ENCODE assay signal across 2 cellular contexts in the genomic region with DNA sequence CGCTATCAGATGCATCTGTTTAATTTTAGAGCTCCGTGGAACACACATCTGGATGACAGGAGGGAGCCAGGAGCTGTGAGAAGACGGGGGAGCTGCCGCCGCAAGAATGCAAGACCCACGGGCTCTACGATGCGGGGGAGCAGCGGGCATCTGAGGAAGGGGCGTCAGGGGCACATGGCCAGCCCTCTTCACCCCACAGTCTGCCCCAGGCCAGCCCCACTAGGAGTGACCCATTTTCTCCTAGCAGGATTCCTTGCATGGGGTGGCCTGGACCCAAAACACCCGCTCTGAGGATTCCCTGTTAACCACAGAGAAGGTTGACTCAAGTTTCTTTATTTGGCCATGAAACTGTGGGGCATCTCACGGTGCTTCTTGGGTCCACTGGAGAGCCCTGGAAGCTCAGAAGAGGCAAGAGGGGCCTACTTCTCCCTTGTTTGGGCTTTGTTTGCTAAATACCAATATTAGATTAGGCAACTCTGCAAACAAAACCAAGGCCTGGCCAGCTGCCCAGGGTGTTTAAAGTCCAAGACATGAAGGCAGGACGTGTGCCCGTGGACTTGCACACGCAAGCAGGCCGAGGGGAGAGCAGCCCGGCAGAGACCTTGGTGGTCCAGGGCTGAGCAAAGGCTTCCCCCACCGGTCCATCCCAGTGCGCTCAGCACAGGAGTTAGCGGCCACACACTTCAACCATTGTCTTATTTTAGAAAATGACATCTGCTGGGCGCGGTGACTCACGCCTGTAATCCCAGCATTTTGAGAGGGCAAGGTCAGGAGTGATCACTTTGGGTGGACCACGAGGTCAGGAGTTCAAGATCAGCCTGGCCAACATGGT.
TF ChIP-seq lines count a peak whose summit lies in the region.

No MANE protein-coding gene starts in this region.

TF ChIP-seq in K562, 482 proteins besides CTCF, POLR2A, EP300 and RAD21 (continued from another document and continues in another):
- TF ChIP-seq, protein P1, sequence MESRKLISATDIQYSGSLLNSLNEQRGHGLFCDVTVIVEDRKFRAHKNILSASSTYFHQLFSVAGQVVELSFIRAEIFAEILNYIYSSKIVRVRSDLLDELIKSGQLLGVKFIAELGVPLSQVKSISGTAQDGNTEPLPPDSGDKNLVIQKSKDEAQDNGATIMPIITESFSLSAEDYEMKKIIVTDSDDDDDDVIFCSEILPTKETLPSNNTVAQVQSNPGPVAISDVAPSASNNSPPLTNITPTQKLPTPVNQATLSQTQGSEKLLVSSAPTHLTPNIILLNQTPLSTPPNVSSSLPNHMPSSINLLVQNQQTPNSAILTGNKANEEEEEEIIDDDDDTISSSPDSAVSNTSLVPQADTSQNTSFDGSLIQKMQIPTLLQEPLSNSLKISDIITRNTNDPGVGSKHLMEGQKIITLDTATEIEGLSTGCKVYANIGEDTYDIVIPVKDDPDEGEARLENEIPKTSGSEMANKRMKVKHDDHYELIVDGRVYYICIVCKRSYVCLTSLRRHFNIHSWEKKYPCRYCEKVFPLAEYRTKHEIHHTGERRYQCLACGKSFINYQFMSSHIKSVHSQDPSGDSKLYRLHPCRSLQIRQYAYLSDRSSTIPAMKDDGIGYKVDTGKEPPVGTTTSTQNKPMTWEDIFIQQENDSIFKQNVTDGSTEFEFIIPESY (CRISPR knock-in tag; IDR thresholded peaks at IDR 0.05): no peak
- TF ChIP-seq, protein P2, sequence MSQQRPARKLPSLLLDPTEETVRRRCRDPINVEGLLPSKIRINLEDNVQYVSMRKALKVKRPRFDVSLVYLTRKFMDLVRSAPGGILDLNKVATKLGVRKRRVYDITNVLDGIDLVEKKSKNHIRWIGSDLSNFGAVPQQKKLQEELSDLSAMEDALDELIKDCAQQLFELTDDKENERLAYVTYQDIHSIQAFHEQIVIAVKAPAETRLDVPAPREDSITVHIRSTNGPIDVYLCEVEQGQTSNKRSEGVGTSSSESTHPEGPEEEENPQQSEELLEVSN (IDR thresholded peaks at IDR 0.05; ENCODE audit: borderline replicate concordance in 1 of 2, extremely low read depth in 1 of 2, insufficient read depth in 1 of 2, insufficient read length in 1 of 2, low read depth in 1 of 2, low read length in 1 of 2, poor library complexity in 1 of 2, severe bottlenecking in 1 of 2): peak in 1 of 2 experiments; percentile 27
- TF ChIP-seq ETV6 (IDR thresholded peaks at IDR 0.05; ENCODE audit: borderline replicate concordance in 1 of 2, low read depth in 2 of 2, low read length in 1 of 2) (no peak), ETV6 (CRISPR knock-in tag; IDR thresholded peaks at IDR 0.05; ENCODE audit: borderline replicate concordance) (no peak), MYC (IDR thresholded peaks at IDR 0.05; ENCODE audit: low read depth, low read length) (no peak), MYC (CRISPR knock-in tag; IDR thresholded peaks at IDR 0.05; ENCODE audit: borderline replicate concordance, low read depth) (0 out of 2 replicates have a peak, but pooled peaks have one; percentile 31), RNF2 (IDR thresholded peaks at IDR 0.05) (0 out of 2 replicates have a peak, but pooled peaks have one; percentile 38), RBBP5 (IDR thresholded peaks at IDR 0.05; ENCODE audit: borderline replicate concordance, insufficient read depth, low read length, poor library complexity, severe bottlenecking) (peak; percentile 37), TRIM24 (IDR thresholded peaks at IDR 0.05) (peak; percentile 33 to 54; a peak in 2 of 4 replicates), FOXM1 (IDR thresholded peaks at IDR 0.05; ENCODE audit: low read depth) (no peak), FOXM1 (CRISPR knock-in tag; IDR thresholded peaks at IDR 0.05; ENCODE audit: low read depth) (no peak), NRF1 (conservative IDR thresholded peaks at IDR 0.05 in 1 of 2, IDR thresholded peaks at IDR 0.05 in 1 of 2) (peak in 1 of 2 experiments; percentile 24; a peak in 1 of 4 replicates)
- TF ChIP-seq, protein P3, sequence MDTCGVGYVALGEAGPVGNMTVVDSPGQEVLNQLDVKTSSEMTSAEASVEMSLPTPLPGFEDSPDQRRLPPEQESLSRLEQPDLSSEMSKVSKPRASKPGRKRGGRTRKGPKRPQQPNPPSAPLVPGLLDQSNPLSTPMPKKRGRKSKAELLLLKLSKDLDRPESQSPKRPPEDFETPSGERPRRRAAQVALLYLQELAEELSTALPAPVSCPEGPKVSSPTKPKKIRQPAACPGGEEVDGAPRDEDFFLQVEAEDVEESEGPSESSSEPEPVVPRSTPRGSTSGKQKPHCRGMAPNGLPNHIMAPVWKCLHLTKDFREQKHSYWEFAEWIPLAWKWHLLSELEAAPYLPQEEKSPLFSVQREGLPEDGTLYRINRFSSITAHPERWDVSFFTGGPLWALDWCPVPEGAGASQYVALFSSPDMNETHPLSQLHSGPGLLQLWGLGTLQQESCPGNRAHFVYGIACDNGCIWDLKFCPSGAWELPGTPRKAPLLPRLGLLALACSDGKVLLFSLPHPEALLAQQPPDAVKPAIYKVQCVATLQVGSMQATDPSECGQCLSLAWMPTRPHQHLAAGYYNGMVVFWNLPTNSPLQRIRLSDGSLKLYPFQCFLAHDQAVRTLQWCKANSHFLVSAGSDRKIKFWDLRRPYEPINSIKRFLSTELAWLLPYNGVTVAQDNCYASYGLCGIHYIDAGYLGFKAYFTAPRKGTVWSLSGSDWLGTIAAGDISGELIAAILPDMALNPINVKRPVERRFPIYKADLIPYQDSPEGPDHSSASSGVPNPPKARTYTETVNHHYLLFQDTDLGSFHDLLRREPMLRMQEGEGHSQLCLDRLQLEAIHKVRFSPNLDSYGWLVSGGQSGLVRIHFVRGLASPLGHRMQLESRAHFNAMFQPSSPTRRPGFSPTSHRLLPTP (IDR thresholded peaks at IDR 0.05; ENCODE audit: borderline replicate concordance, extremely low read depth, insufficient read length): no peak
- TF ChIP-seq, protein P4, sequence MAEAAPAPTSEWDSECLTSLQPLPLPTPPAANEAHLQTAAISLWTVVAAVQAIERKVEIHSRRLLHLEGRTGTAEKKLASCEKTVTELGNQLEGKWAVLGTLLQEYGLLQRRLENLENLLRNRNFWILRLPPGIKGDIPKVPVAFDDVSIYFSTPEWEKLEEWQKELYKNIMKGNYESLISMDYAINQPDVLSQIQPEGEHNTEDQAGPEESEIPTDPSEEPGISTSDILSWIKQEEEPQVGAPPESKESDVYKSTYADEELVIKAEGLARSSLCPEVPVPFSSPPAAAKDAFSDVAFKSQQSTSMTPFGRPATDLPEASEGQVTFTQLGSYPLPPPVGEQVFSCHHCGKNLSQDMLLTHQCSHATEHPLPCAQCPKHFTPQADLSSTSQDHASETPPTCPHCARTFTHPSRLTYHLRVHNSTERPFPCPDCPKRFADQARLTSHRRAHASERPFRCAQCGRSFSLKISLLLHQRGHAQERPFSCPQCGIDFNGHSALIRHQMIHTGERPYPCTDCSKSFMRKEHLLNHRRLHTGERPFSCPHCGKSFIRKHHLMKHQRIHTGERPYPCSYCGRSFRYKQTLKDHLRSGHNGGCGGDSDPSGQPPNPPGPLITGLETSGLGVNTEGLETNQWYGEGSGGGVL (CRISPR knock-in tag; IDR thresholded peaks at IDR 0.05): no peak
- TF ChIP-seq, protein P5, sequence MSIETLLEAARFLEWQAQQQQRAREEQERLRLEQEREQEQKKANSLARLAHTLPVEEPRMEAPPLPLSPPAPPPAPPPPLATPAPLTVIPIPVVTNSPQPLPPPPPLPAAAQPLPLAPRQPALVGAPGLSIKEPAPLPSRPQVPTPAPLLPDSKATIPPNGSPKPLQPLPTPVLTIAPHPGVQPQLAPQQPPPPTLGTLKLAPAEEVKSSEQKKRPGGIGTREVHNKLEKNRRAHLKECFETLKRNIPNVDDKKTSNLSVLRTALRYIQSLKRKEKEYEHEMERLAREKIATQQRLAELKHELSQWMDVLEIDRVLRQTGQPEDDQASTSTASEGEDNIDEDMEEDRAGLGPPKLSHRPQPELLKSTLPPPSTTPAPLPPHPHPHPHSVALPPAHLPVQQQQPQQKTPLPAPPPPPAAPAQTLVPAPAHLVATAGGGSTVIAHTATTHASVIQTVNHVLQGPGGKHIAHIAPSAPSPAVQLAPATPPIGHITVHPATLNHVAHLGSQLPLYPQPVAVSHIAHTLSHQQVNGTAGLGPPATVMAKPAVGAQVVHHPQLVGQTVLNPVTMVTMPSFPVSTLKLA (conservative IDR thresholded peaks at IDR 0.05): peak in 1 of 2 experiments; percentile 47; a peak in 2 of 4 replicates

TF ChIP-seq in HepG2, 621 proteins besides CTCF, POLR2A, EP300 and RAD21 (continued from another document and continues in another):
- TF ChIP-seq, protein P6, sequence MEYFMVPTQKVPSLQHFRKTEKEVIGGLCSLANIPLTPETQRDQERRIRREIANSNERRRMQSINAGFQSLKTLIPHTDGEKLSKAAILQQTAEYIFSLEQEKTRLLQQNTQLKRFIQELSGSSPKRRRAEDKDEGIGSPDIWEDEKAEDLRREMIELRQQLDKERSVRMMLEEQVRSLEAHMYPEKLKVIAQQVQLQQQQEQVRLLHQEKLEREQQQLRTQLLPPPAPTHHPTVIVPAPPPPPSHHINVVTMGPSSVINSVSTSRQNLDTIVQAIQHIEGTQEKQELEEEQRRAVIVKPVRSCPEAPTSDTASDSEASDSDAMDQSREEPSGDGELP (IDR thresholded peaks at IDR 0.05; ENCODE audit: borderline replicate concordance, low read depth): peak; percentile 72; the same call in 1 of the 2 replicates
- TF ChIP-seq NPAS2 (CRISPR knock-in tag; IDR thresholded peaks at IDR 0.05; ENCODE audit: borderline replicate concordance) (no peak), RFXANK (CRISPR knock-in tag; IDR thresholded peaks at IDR 0.05) (0 out of 2 replicates have a peak, but pooled peaks have one; percentile 25), ZNF333 (CRISPR knock-in tag; IDR thresholded peaks at IDR 0.05; ENCODE audit: borderline replicate concordance) (peak; percentile 38; the same call in 1 of the 2 replicates), EZH2 (conservative IDR thresholded peaks at IDR 0.05; ENCODE audit: low read depth, low read length) (no peak), ZBTB38 (CRISPR knock-in tag; IDR thresholded peaks at IDR 0.05) (no peak), ZNF207 (IDR thresholded peaks at IDR 0.05; ENCODE audit: borderline replicate concordance) (no peak), GTF2F1 (IDR thresholded peaks at IDR 0.05; ENCODE audit: low read length) (0 out of 2 replicates have a peak, but pooled peaks have one; percentile 59), ZBTB3 (CRISPR knock-in tag; IDR thresholded peaks at IDR 0.05; ENCODE audit: borderline replicate concordance, low read depth) (no peak), SMYD3 (CRISPR knock-in tag; IDR thresholded peaks at IDR 0.05) (0 out of 2 replicates have a peak, but pooled peaks have one; percentile 19), TARDBP (CRISPR knock-in tag; IDR thresholded peaks at IDR 0.05) (peak; percentile 91), YEATS2 (CRISPR knock-in tag; IDR thresholded peaks at IDR 0.05; ENCODE audit: borderline replicate concordance) (0 out of 2 replicates have a peak, but pooled peaks have one; percentile 56), CAMTA2 (CRISPR knock-in tag; IDR thresholded peaks at IDR 0.05; ENCODE audit: borderline replicate concordance) (no peak), MZF1 (CRISPR knock-in tag; IDR thresholded peaks at IDR 0.05; ENCODE audit: borderline replicate concordance) (no peak), SIN3A (IDR thresholded peaks at IDR 0.05; ENCODE audit: borderline replicate concordance, low read depth, low read length) (no peak), KLF9 (CRISPR knock-in tag; IDR thresholded peaks at IDR 0.05; ENCODE audit: low read depth) (no peak), DNMT1 (CRISPR knock-in tag; IDR thresholded peaks at IDR 0.05) (0 out of 2 replicates have a peak, but pooled peaks have one; percentile 14), ZNF441 (CRISPR knock-in tag; IDR thresholded peaks at IDR 0.05; ENCODE audit: borderline replicate concordance) (peak; percentile 51), EHMT2 (IDR thresholded peaks at IDR 0.05; ENCODE audit: borderline replicate concordance, low read depth, low read length) (no peak)
- TF ChIP-seq, protein P7, sequence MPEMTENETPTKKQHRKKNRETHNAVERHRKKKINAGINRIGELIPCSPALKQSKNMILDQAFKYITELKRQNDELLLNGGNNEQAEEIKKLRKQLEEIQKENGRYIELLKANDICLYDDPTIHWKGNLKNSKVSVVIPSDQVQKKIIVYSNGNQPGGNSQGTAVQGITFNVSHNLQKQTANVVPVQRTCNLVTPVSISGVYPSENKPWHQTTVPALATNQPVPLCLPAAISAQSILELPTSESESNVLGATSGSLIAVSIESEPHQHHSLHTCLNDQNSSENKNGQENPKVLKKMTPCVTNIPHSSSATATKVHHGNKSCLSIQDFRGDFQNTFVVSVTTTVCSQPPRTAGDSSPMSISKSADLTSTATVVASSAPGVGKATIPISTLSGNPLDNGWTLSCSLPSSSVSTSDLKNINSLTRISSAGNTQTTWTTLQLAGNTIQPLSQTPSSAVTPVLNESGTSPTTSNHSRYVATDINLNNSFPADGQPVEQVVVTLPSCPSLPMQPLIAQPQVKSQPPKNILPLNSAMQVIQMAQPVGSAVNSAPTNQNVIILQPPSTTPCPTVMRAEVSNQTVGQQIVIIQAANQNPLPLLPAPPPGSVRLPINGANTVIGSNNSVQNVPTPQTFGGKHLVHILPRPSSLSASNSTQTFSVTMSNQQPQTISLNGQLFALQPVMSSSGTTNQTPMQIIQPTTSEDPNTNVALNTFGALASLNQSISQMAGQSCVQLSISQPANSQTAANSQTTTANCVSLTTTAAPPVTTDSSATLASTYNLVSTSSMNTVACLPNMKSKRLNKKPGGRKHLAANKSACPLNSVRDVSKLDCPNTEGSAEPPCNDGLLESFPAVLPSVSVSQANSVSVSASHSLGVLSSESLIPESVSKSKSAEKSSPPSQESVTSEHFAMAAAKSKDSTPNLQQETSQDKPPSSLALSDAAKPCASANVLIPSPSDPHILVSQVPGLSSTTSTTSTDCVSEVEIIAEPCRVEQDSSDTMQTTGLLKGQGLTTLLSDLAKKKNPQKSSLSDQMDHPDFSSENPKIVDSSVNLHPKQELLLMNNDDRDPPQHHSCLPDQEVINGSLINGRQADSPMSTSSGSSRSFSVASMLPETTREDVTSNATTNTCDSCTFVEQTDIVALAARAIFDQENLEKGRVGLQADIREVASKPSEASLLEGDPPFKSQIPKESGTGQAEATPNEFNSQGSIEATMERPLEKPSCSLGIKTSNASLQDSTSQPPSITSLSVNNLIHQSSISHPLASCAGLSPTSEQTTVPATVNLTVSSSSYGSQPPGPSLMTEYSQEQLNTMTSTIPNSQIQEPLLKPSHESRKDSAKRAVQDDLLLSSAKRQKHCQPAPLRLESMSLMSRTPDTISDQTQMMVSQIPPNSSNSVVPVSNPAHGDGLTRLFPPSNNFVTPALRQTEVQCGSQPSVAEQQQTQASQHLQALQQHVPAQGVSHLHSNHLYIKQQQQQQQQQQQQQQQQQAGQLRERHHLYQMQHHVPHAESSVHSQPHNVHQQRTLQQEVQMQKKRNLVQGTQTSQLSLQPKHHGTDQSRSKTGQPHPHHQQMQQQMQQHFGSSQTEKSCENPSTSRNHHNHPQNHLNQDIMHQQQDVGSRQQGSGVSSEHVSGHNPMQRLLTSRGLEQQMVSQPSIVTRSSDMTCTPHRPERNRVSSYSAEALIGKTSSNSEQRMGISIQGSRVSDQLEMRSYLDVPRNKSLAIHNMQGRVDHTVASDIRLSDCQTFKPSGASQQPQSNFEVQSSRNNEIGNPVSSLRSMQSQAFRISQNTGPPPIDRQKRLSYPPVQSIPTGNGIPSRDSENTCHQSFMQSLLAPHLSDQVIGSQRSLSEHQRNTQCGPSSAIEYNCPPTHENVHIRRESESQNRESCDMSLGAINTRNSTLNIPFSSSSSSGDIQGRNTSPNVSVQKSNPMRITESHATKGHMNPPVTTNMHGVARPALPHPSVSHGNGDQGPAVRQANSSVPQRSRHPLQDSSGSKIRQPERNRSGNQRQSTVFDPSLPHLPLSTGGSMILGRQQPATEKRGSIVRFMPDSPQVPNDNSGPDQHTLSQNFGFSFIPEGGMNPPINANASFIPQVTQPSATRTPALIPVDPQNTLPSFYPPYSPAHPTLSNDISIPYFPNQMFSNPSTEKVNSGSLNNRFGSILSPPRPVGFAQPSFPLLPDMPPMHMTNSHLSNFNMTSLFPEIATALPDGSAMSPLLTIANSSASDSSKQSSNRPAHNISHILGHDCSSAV (CRISPR knock-in tag; IDR thresholded peaks at IDR 0.05; ENCODE audit: borderline replicate concordance): no peak
- TF ChIP-seq, protein P8, sequence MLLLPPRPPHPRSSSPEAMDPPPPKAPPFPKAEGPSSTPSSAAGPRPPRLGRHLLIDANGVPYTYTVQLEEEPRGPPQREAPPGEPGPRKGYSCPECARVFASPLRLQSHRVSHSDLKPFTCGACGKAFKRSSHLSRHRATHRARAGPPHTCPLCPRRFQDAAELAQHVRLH (CRISPR knock-in tag; IDR thresholded peaks at IDR 0.05; ENCODE audit: borderline replicate concordance, low read depth): peak; percentile 96
